ENCODE assay signal across 10 cellular contexts in genomic region chr9:38018230-38018963, GRCh38. TPM values are rescaled to one million over a fixed set of nuclear protein-coding genes. Genes with fewer than 3 reads are reported as not detected.
DNase-seq lines count a peak whose midpoint lies in the region; ATAC-seq and TF ChIP-seq lines count a peak whose summit lies in the region.
"Had no signal": no experiment of that assay in that cellular context is flagged by ENCODE, and none has a peak within 500 bp of the region (broad histone marks: within the 10 kb centered on the region; RNA-seq: fewer than 3 reads in every experiment).

No MANE protein-coding gene starts in this region.

- TF ChIP-seq CTCF in Caco-2 (IDR thresholded peaks at IDR 0.05; ENCODE audit: insufficient read depth in 1 of 2, low read depth in 1 of 2, low read length in 1 of 2, severe bottlenecking in 1 of 2, unreplicated experiment in 1 of 2) (no peak), VCaP (conservative IDR thresholded peaks at IDR 0.05) (no peak), gastroesophageal sphincter (IDR thresholded peaks at IDR 0.05) (no peak)

- peak overlapping the region; percentile 93 for H2AK5ac ChIP-seq in trophoblast cell (ENCODE audit: low read length)

- H3K4me3 Mint-ChIP-seq in Caco-2 (ENCODE audit: unreplicated experiment), result no peak overlapping the region
- H3K4me3 Mint-ChIP-seq in stimulated activated naive CD8-positive, alpha-beta T cell treated with anti-CD3 and anti-CD28 coated beads, Interleukin-15, amount 100 ng/mL, for 72 hours, result no peak overlapping the region
- no peak overlapping the region for H3K4me3 Mint-ChIP-seq in activated T-helper 2 cell treated with anti-CD3 and anti-CD28 coated beads, Interferon-gamma antibody, Interleukin-2, Interleukin-4, amounts not matched to agents 10 μg/mL and 5 μg/mL and 100 μg/mL, durations not matched to agents 14 hours and 24 hours and 36 hours (ENCODE audit: low read depth)
- H3K4me3 Mint-ChIP-seq in activated naive CD4-positive, alpha-beta T cell treated with anti-CD3 and anti-CD28 coated beads, Interleukin-2, amount 10 ng/mL, durations not matched to agents 7 days and 5 days, result no peak overlapping the region

- peaks cover 27% of the 10 kb centered on the region for H3K79me2 ChIP-seq in trophoblast cell (ENCODE audit: control insufficient read depth, insufficient read depth, low read length, poor library complexity)

- peak overlapping the region; percentile 95 for H2BK12ac ChIP-seq in trophoblast cell (ENCODE audit: low read length)

- H3K27me3 ChIP-seq in Caco-2 (replicated peaks; ENCODE audit: control insufficient read depth, insufficient read depth, low read length) (no peaks in the 10 kb centered on the region), gastroesophageal sphincter (no peaks in the 10 kb centered on the region), trophoblast cell (ENCODE audit: insufficient read depth, low read length) (no peaks in the 10 kb centered on the region)
- H3K27me3 ChIP-seq: BLaER1 had no signal

- no TSS peak for BruUV-seq in Caco-2 (replicated peaks; lab: Mats Ljungman, UMichigan)

- H3K18ac ChIP-seq in trophoblast cell (ENCODE audit: low read length), result peak overlapping the region; percentile 85

- no peak overlapping the region for H3K9ac ChIP-seq in trophoblast cell (ENCODE audit: low read length)
- H3K9ac ChIP-seq: BLaER1 had no signal

- peaks cover 37% of the 10 kb centered on the region for H3K4me1 Mint-ChIP-seq in Caco-2 (ENCODE audit: low read depth, unreplicated experiment)
- no peaks in the 10 kb centered on the region for H3K4me1 Mint-ChIP-seq in stimulated activated naive CD8-positive, alpha-beta T cell treated with anti-CD3 and anti-CD28 coated beads, Interleukin-15, amount 100 ng/mL, for 72 hours
- H3K4me1 Mint-ChIP-seq in activated T-helper 2 cell treated with anti-CD3 and anti-CD28 coated beads, Interferon-gamma antibody, Interleukin-2, Interleukin-4, amounts not matched to agents 10 μg/mL and 5 μg/mL and 100 μg/mL, durations not matched to agents 14 hours and 24 hours and 36 hours (ENCODE audit: low read depth), result no peaks in the 10 kb centered on the region
- H3K4me1 Mint-ChIP-seq in activated naive CD4-positive, alpha-beta T cell treated with anti-CD3 and anti-CD28 coated beads, Interleukin-2, amount 10 ng/mL, durations not matched to agents 7 days and 5 days, result no peaks in the 10 kb centered on the region

- H3K27me3 Mint-ChIP-seq in Caco-2 (ENCODE audit: insufficient read depth, unreplicated experiment), result no peaks in the 10 kb centered on the region
- no peaks in the 10 kb centered on the region for H3K27me3 Mint-ChIP-seq in stimulated activated naive CD8-positive, alpha-beta T cell treated with anti-CD3 and anti-CD28 coated beads, Interleukin-15, amount 100 ng/mL, for 72 hours
- no peaks in the 10 kb centered on the region for H3K27me3 Mint-ChIP-seq in activated T-helper 2 cell treated with anti-CD3 and anti-CD28 coated beads, Interferon-gamma antibody, Interleukin-2, Interleukin-4, amounts not matched to agents 10 μg/mL and 5 μg/mL and 100 μg/mL, durations not matched to agents 14 hours and 24 hours and 36 hours (ENCODE audit: low read depth)
- peaks cover 38% of the 10 kb centered on the region for H3K27me3 Mint-ChIP-seq in activated naive CD4-positive, alpha-beta T cell treated with anti-CD3 and anti-CD28 coated beads, Interleukin-2, amount 10 ng/mL, durations not matched to agents 7 days and 5 days

- H3K4me1 ChIP-seq in Caco-2, result peaks cover 58% of the 10 kb centered on the region
- peaks cover 5 to 66% (median 56%) of the 10 kb centered on the region in 3 donors for H3K4me1 ChIP-seq in gastroesophageal sphincter
- H3K4me1 ChIP-seq in trophoblast cell (ENCODE audit: control insufficient read depth in 1 of 2, insufficient read depth in 2 of 2, low read length in 2 of 2), result peaks cover 69 to 71% of the 10 kb centered on the region in 2 experiments

- peaks cover 57% of the 10 kb centered on the region for H3K79me1 ChIP-seq in trophoblast cell (ENCODE audit: low read length)

- no peak for TF ChIP-seq POLR2A in gastroesophageal sphincter (IDR thresholded peaks at IDR 0.05)

- H2BK120ac ChIP-seq in trophoblast cell (ENCODE audit: insufficient read depth, low read length, poor library complexity), result peak overlapping the region; percentile 97

- WGBS in gastroesophageal sphincter (ENCODE audit: low coverage in 1 of 2), 2 donors, result 39 to 56% methylated on average over 4 to 5 of the region's 5 CpGs
- WGBS in trophoblast cell (ENCODE audit: extremely low coverage, insufficient coverage, insufficient read length), result no CpG with 5 or more reads among the region's 5 CpGs

- peak overlapping the region; percentile 95 for H3K27ac ChIP-seq in VCaP
- H3K27ac ChIP-seq in gastroesophageal sphincter, result peak overlapping the region in 3 of 4 donors; percentile 76 to 84 (median 79)
- H3K27ac ChIP-seq in trophoblast cell (ENCODE audit: low read depth, low read length), result peak overlapping the region; percentile 95
- H3K27ac ChIP-seq: BLaER1 had no signal

- POLR2A ChIA-PET in Caco-2 (lab: Charles Lee), result interaction anchor here (0.6 kb wide), 1 partner anchor 81 kb away, joined by 6 read pairs; no protein-coding TSS in a partner anchor

- no peaks in the 10 kb centered on the region; the same call in 1 of the 2 replicates for H3K36me3 ChIP-seq in Caco-2 (ENCODE audit: control insufficient read depth, insufficient read depth, low read length)
- peaks cover 0 to 14% of the 10 kb centered on the region in 2 donors for H3K36me3 ChIP-seq in gastroesophageal sphincter
- peaks cover 18 to 24% of the 10 kb centered on the region in 2 experiments for H3K36me3 ChIP-seq in trophoblast cell (ENCODE audit: control insufficient read depth in 1 of 2, insufficient read depth in 2 of 2, low read length in 2 of 2)
- H3K36me3 ChIP-seq: BLaER1 had no signal

- H3K4me3 ChIP-seq in Caco-2 (ENCODE audit: low read depth, low read length), result no peak overlapping the region
- H3K4me3 ChIP-seq in gastroesophageal sphincter, result no peak overlapping the region
- H3K4me3 ChIP-seq in trophoblast cell (ENCODE audit: low read depth, low read length), result no peak overlapping the region
- H3K4me3 ChIP-seq: BLaER1 had no signal

- peak overlapping the region; percentile 95 for H4K91ac ChIP-seq in trophoblast cell (ENCODE audit: low read depth, low read length)

- intact Hi-C loops in Caco-2 (cut with micrococcal nuclease; ENCODE audit: unreplicated experiment), result no loop called here
- intact Hi-C loops in activated T-helper 2 cell treated with anti-CD3 and anti-CD28 coated beads, Interferon-gamma antibody, Interleukin-2, Interleukin-4, amounts not matched to agents 10 μg/mL and 5 μg/mL and 100 μg/mL, durations not matched to agents 14 hours and 24 hours and 36 hours (cut with micrococcal nuclease), result no loop called here

- peak overlapping the region; percentile 92 for H3K14ac ChIP-seq in trophoblast cell (ENCODE audit: low read length)

- no peak overlapping the region for H4K8ac ChIP-seq in trophoblast cell (ENCODE audit: low read depth, low read length)

- H2BK5ac ChIP-seq in trophoblast cell (ENCODE audit: low read depth, low read length, poor library complexity), result peak overlapping the region; percentile 86

- H3K4me2 ChIP-seq in trophoblast cell (ENCODE audit: low read length), result no peak overlapping the region
- H3K4me2 ChIP-seq: BLaER1 had no signal

- H3K9me3 ChIP-seq in Caco-2 (no peaks in the 10 kb centered on the region), gastroesophageal sphincter (no peaks in the 10 kb centered on the region), trophoblast cell (ENCODE audit: insufficient read depth, low read depth, low read length) (no peaks in the 10 kb centered on the region)
- H3K9me3 ChIP-seq: BLaER1 had no signal

- no peak overlapping the region for H4K12ac ChIP-seq in trophoblast cell (ENCODE audit: low read depth, low read length)

- ATAC-seq in gastroesophageal sphincter, result no peak
- ATAC-seq in stimulated activated naive CD8-positive, alpha-beta T cell treated with anti-CD3 and anti-CD28 coated beads, Interleukin-15, amount 100 ng/mL, for 72 hours, result no peak

- DNase-seq in Caco-2 (no peak), trophoblast cell (no peak), T-helper 2 cell (no peak)
- no peak for DNase-seq in stimulated activated naive CD8-positive, alpha-beta T cell treated with anti-CD3 and anti-CD28 coated beads, Interleukin-15, amount 100 ng/mL, for 72 hours
- no peak for DNase-seq in activated T-helper 2 cell treated with anti-CD3 and anti-CD28 coated beads, Interferon-gamma antibody, Interleukin-2, Interleukin-4, amounts not matched to agents 10 μg/mL and 5 μg/mL and 100 μg/mL, durations not matched to agents 14 hours and 24 hours and 36 hours (ENCODE audit: low spot score)
- no peak for DNase-seq in activated naive CD4-positive, alpha-beta T cell treated with anti-CD3 and anti-CD28 coated beads, Interleukin-2, amount 10 ng/mL, durations not matched to agents 7 days and 5 days
- DNase-seq: NCI-H1417 treated with DMSO at 0.1 percent for 48 hours had no signal

- no peak for TF ChIP-seq EP300 in gastroesophageal sphincter (IDR thresholded peaks at IDR 0.05)

- no peak overlapping the region for H3K23ac ChIP-seq in trophoblast cell (ENCODE audit: low read length)

- peaks cover 24% of the 10 kb centered on the region for H3K36me3 Mint-ChIP-seq in Caco-2 (ENCODE audit: insufficient read depth, unreplicated experiment)
- H3K36me3 Mint-ChIP-seq in activated T-helper 2 cell treated with anti-CD3 and anti-CD28 coated beads, Interferon-gamma antibody, Interleukin-2, Interleukin-4, amounts not matched to agents 10 μg/mL and 5 μg/mL and 100 μg/mL, durations not matched to agents 14 hours and 24 hours and 36 hours (ENCODE audit: low read depth), result no peaks in the 10 kb centered on the region
- no peaks in the 10 kb centered on the region for H3K36me3 Mint-ChIP-seq in activated naive CD4-positive, alpha-beta T cell treated with anti-CD3 and anti-CD28 coated beads, Interleukin-2, amount 10 ng/mL, durations not matched to agents 7 days and 5 days

- CTCF ChIA-PET in Caco-2 (lab: Charles Lee), result interaction anchor here (1.5 kb wide), 1 partner anchor 105 kb away, joined by 4 read pairs; no protein-coding TSS in a partner anchor
- CTCF ChIA-PET in activated naive CD4-positive, alpha-beta T cell treated with anti-CD3 and anti-CD28 coated beads, Interleukin-2, amount 10 ng/mL, durations not matched to agents 7 days and 5 days (lab: Charles Lee), result no interaction called here

- H3K4ac ChIP-seq in trophoblast cell (ENCODE audit: low read depth, low read length), result peak overlapping the region; percentile 90

- peak overlapping the region; percentile 93 for H3K27ac Mint-ChIP-seq in Caco-2 (ENCODE audit: unreplicated experiment)
- no peak overlapping the region for H3K27ac Mint-ChIP-seq in stimulated activated naive CD8-positive, alpha-beta T cell treated with anti-CD3 and anti-CD28 coated beads, Interleukin-15, amount 100 ng/mL, for 72 hours
- no peak overlapping the region for H3K27ac Mint-ChIP-seq in activated T-helper 2 cell treated with anti-CD3 and anti-CD28 coated beads, Interferon-gamma antibody, Interleukin-2, Interleukin-4, amounts not matched to agents 10 μg/mL and 5 μg/mL and 100 μg/mL, durations not matched to agents 14 hours and 24 hours and 36 hours
- no peak overlapping the region for H3K27ac Mint-ChIP-seq in activated naive CD4-positive, alpha-beta T cell treated with anti-CD3 and anti-CD28 coated beads, Interleukin-2, amount 10 ng/mL, durations not matched to agents 7 days and 5 days

- no peaks in the 10 kb centered on the region for H3K9me3 Mint-ChIP-seq in Caco-2 (ENCODE audit: unreplicated experiment)
- no peaks in the 10 kb centered on the region for H3K9me3 Mint-ChIP-seq in stimulated activated naive CD8-positive, alpha-beta T cell treated with anti-CD3 and anti-CD28 coated beads, Interleukin-15, amount 100 ng/mL, for 72 hours
- no peaks in the 10 kb centered on the region for H3K9me3 Mint-ChIP-seq in activated T-helper 2 cell treated with anti-CD3 and anti-CD28 coated beads, Interferon-gamma antibody, Interleukin-2, Interleukin-4, amounts not matched to agents 10 μg/mL and 5 μg/mL and 100 μg/mL, durations not matched to agents 14 hours and 24 hours and 36 hours
- no peaks in the 10 kb centered on the region for H3K9me3 Mint-ChIP-seq in activated naive CD4-positive, alpha-beta T cell treated with anti-CD3 and anti-CD28 coated beads, Interleukin-2, amount 10 ng/mL, durations not matched to agents 7 days and 5 days

- H2AFZ ChIP-seq in trophoblast cell (ENCODE audit: insufficient read depth, low read length, poor library complexity), result peak overlapping the region; percentile 56

RNA-seq across cellular contexts. Expression of gene SHB, which starts 50.6 kb away (rescaled TPM):
- total RNA-seq in Caco-2 (2022) (18.3 and 18.4 TPM in 2 replicates), gastroesophageal sphincter (10 to 100 TPM in 3 of 4 donors, 1 to 10 TPM in 1; 9.7 to 17.5 (median 14.2) TPM)
- polyA plus RNA-seq in trophoblast cell (2013), result 21.8 and 22.1 TPM in 2 replicates
- total RNA-seq in activated T-helper 2 cell treated with anti-CD3 and anti-CD28 coated beads, Interferon-gamma antibody, Interleukin-2, Interleukin-4, amounts not matched to agents 10 μg/mL and 5 μg/mL and 100 μg/mL, durations not matched to agents 14 hours and 24 hours and 36 hours, result 1.7 and 1.9 TPM in 2 replicates
